In genomic region chr4:10722957-10723356, GRCh38 we compare ENCODE assay signal across 15 cellular contexts. TPM values are rescaled to one million over a fixed set of nuclear protein-coding genes. Genes with fewer than 3 reads are reported as not detected.
DNase-seq lines count a peak whose midpoint lies in the region; ATAC-seq, FAIRE-seq and TF ChIP-seq lines count a peak whose summit lies in the region.
"Had no signal": no experiment of that assay in that cellular context is flagged by ENCODE, and none has a peak within 500 bp of the region (broad histone marks: within the 10 kb centered on the region; RNA-seq: fewer than 3 reads in every experiment).

No MANE protein-coding gene starts in this region.

- H3K27me3 ChIP-seq in small intestine (ENCODE audit: control insufficient read depth in 2 of 2, insufficient read depth in 2 of 2, low read length in 2 of 2) = no peaks in the 10 kb centered on the region
- no peaks in the 10 kb centered on the region for H3K27me3 ChIP-seq in HAP-1 (ENCODE audit: low read depth)
- no peaks in the 10 kb centered on the region for H3K27me3 ChIP-seq in endodermal cell (ENCODE audit: control insufficient read depth, insufficient read depth, low read length, poor library complexity, severe bottlenecking)
- H3K27me3 ChIP-seq: upper lobe of right lung had no signal

- no peak overlapping the region for H3K4me3 ChIP-seq in small intestine (ENCODE audit: low read depth in 1 of 2, low read length in 2 of 2)
- H3K4me3 ChIP-seq in HAP-1 = no peak overlapping the region
- H3K4me3 ChIP-seq in endodermal cell (ENCODE audit: low read length) = no peak overlapping the region
- H3K4me3 ChIP-seq: upper lobe of right lung had no signal

- H3K27ac ChIP-seq in small intestine (ENCODE audit: low read depth in 1 of 2, low read length in 1 of 2) (no peak overlapping the region), endodermal cell (ENCODE audit: low read depth, low read length) (no peak overlapping the region)
- H3K27ac ChIP-seq: upper lobe of right lung had no signal

- TF ChIP-seq CTCF in activated CD8-positive, alpha-beta T cell treated with anti-CD3 and anti-CD28 coated beads for 36 hours (IDR thresholded peaks at IDR 0.05) = no peak
- no peak for TF ChIP-seq CTCF in endodermal cell (conservative IDR thresholded peaks at IDR 0.05)

- no peak overlapping the region for H3K4me3 Mint-ChIP-seq in activated CD8-positive, alpha-beta T cell treated with anti-CD3 and anti-CD28 coated beads for 36 hours
- H3K4me3 Mint-ChIP-seq in endodermal cell = no peak overlapping the region
- H3K4me3 Mint-ChIP-seq: nephron had no signal

- peak overlapping the region; percentile 13 for H3K27ac Mint-ChIP-seq in activated CD8-positive, alpha-beta T cell treated with anti-CD3 and anti-CD28 coated beads for 36 hours
- no peak overlapping the region for H3K27ac Mint-ChIP-seq in endodermal cell
- H3K27ac Mint-ChIP-seq: nephron had no signal

- H3K9ac ChIP-seq in endodermal cell (ENCODE audit: extremely low read depth, low read length, poor library complexity, severe bottlenecking) = no peak overlapping the region

- CTCF ChIA-PET in activated CD8-positive, alpha-beta T cell treated with anti-CD3 and anti-CD28 coated beads for 36 hours (lab: Charles Lee) = no interaction called here

- 35 to 43% (median 38%) methylated on average over 4 of the region's 4 CpGs for WGBS in small intestine, 3 donors
- WGBS in endodermal cell (ENCODE audit: insufficient coverage in 1 of 2, insufficient read length in 1 of 2), 2 experiments = 91% methylated on average over 3 of the region's 4 CpGs; no CpG with 5 or more reads in 1 of the 2 experiments

- intact Hi-C loops in activated CD8-positive, alpha-beta T cell treated with anti-CD3 and anti-CD28 coated beads for 36 hours (cut with micrococcal nuclease) = no loop called here

- POLR2A ChIA-PET in activated CD8-positive, alpha-beta T cell treated with anti-CD3 and anti-CD28 coated beads for 36 hours (lab: Charles Lee) = no interaction called here

- H3K36me3 ChIP-seq in small intestine (ENCODE audit: control insufficient read depth in 2 of 2, insufficient read depth in 2 of 2, low read length in 2 of 2) (no peaks in the 10 kb centered on the region), HAP-1 (replicated peaks) (no peaks in the 10 kb centered on the region), endodermal cell (ENCODE audit: control insufficient read depth, insufficient read depth, low read length) (no peaks in the 10 kb centered on the region)
- H3K36me3 ChIP-seq: upper lobe of right lung had no signal

- peaks cover 38% of the 10 kb centered on the region for H3K4me1 Mint-ChIP-seq in activated CD8-positive, alpha-beta T cell treated with anti-CD3 and anti-CD28 coated beads for 36 hours (ENCODE audit: low read depth)
- H3K4me1 Mint-ChIP-seq in endodermal cell = peaks cover 7% of the 10 kb centered on the region
- H3K4me1 Mint-ChIP-seq: nephron had no signal

- ATAC-seq in GM18502 (IDR thresholded peaks at IDR 0.05; ENCODE audit: poor library complexity, unreplicated experiment) = peak; percentile 97
- ATAC-seq in GM19468 (IDR thresholded peaks at IDR 0.05; ENCODE audit: extremely low read depth, unreplicated experiment) = peak; percentile 94
- ATAC-seq in HG03060 (IDR thresholded peaks at IDR 0.05; ENCODE audit: low read depth, unreplicated experiment) = peak; percentile 97
- peak; percentile 82 for ATAC-seq in activated CD8-positive, alpha-beta T cell treated with anti-CD3 and anti-CD28 coated beads for 36 hours
- ATAC-seq: SK-N-SH treated with all-trans-retinoic acid at 6 μM for 48 hours, upper lobe of right lung had no signal

- DNase-seq in activated CD8-positive, alpha-beta T cell treated with anti-CD3 and anti-CD28 coated beads for 36 hours = no peak
- DNase-seq in small intestine (no peak), HAP-1 (ENCODE audit: low spot score in 2 of 2) (no peak), endodermal cell (no peak)
- no peak for DNase-seq in activated effector memory CD4-positive, alpha-beta T cell treated with Interleukin-2 at 50 U/mL for 16 hours
- DNase-seq: activated CD8-positive, alpha-beta memory T cell treated with anti-CD3 and anti-CD28 coated beads, Interleukin-2, amount 50 U/mL, for 48 hours; Calu3; NCI-H2081 treated with DMSO at 0.1 percent for 48 hours; upper lobe of right lung had no signal

- FAIRE-seq in small intestine (lab: Jason Lieb, UNC) = no peak

- peaks cover 3% of the 10 kb centered on the region for H3K27me3 Mint-ChIP-seq in activated CD8-positive, alpha-beta T cell treated with anti-CD3 and anti-CD28 coated beads for 36 hours
- no peaks in the 10 kb centered on the region for H3K27me3 Mint-ChIP-seq in endodermal cell (ENCODE audit: insufficient read depth)

- in situ Hi-C loops in HAP-1 (cut with MboI; ENCODE audit: low sequenced_read_pairs) = no loop called here

- H3K4me1 ChIP-seq in small intestine (ENCODE audit: control insufficient read depth in 2 of 2, insufficient read depth in 1 of 2, low read depth in 1 of 2, low read length in 1 of 2) (no peaks in the 10 kb centered on the region), HAP-1 (no peaks in the 10 kb centered on the region), endodermal cell (ENCODE audit: control insufficient read depth, insufficient read depth, low read length) (no peaks in the 10 kb centered on the region)
- H3K4me1 ChIP-seq: upper lobe of right lung had no signal

- H3K9me3 ChIP-seq in small intestine (ENCODE audit: control insufficient read depth, low read depth) = no peaks in the 10 kb centered on the region
- no peaks in the 10 kb centered on the region for H3K9me3 ChIP-seq in HAP-1
- H3K9me3 ChIP-seq in endodermal cell (ENCODE audit: control insufficient read depth, low read length) = no peaks in the 10 kb centered on the region
- H3K9me3 ChIP-seq: upper lobe of right lung had no signal

- H3K36me3 Mint-ChIP-seq in activated CD8-positive, alpha-beta T cell treated with anti-CD3 and anti-CD28 coated beads for 36 hours (ENCODE audit: low read depth) = no peaks in the 10 kb centered on the region
- no peaks in the 10 kb centered on the region for H3K36me3 Mint-ChIP-seq in endodermal cell (ENCODE audit: low read depth)

- no peaks in the 10 kb centered on the region for H3K9me3 Mint-ChIP-seq in activated CD8-positive, alpha-beta T cell treated with anti-CD3 and anti-CD28 coated beads for 36 hours
- no peaks in the 10 kb centered on the region for H3K9me3 Mint-ChIP-seq in endodermal cell
- H3K9me3 Mint-ChIP-seq: nephron had no signal

RNA-seq across cellular contexts. Expression of gene CLNK, which starts 38.4 kb away (rescaled TPM):
- total RNA-seq in activated CD8-positive, alpha-beta T cell treated with anti-CD3 and anti-CD28 coated beads for 36 hours = under 1 TPM in 1 of 2 experiments, not detected in 1; 0.18 TPM
- polyA plus RNA-seq in small intestine = under 1 TPM in 1 of 3 donors, not detected in 2; 0.04 TPM
- total RNA-seq in endodermal cell = not detected
- polyA plus RNA-seq in endodermal cell (2013, experiment 1 of 2) = not detected
- polyA plus RNA-seq in endodermal cell (2013, experiment 2 of 2) = not detected
- total RNA-seq: Calu3, cerebellum had no signal
